9 cellular contexts compared by ENCODE assay signal in the genomic region with DNA sequence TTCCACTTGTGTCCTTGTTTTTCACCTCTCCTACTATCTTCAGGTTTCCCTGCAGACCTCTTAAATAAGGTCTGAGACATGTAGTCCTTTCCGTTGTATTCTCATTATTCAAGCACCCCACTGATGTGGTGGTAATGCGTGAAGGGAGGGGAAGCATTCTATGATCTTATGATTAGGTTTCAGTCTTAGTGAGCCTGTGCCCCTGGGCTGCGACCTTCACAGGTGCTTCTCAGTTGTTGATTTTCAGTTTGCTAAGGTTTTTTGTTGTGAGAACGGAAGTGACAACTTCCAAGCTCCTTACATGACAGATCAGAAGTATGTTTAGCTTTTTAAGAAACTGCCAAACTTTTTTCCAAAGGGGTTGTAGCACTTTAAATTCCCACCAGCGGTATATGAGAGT. TPM values are rescaled to one million over a fixed set of nuclear protein-coding genes. Genes with fewer than 3 reads are reported as not detected.
A peak's percentile ranks its signal among the peaks of the same experiment; 100 is the strongest.
DNase-seq lines count a peak whose midpoint lies in the region; ATAC-seq and TF ChIP-seq lines count a peak whose summit lies in the region.
"Had no signal": no experiment of that assay in that cellular context is flagged by ENCODE, and none has a peak within 500 bp of the region (broad histone marks: within the 10 kb centered on the region; RNA-seq: fewer than 3 reads in every experiment).

No MANE protein-coding gene starts in this region.

- H3K4me2 ChIP-seq in neural progenitor cell, result no peak overlapping the region

- H3K27ac Mint-ChIP-seq in stimulated activated naive CD8-positive, alpha-beta T cell treated with anti-CD3 and anti-CD28 coated beads, Interleukin-15, amount 100 ng/mL, for 72 hours, result peak overlapping the region; percentile 15 to 31
- H3K27ac Mint-ChIP-seq in neural progenitor cell, result no peak overlapping the region

- H3F3A ChIP-seq in neural progenitor cell (ENCODE audit: low read depth), result no peaks in the 10 kb centered on the region

- H3K36me3 Mint-ChIP-seq in neural progenitor cell, result peaks cover 36% of the 10 kb centered on the region

- peaks cover 5% of the 10 kb centered on the region for H3K36me3 ChIP-seq in neural progenitor cell

- H2AFZ ChIP-seq in neural progenitor cell (replicated peaks), result no peak overlapping the region

- no peak overlapping the region for H3K4me3 ChIP-seq in neural progenitor cell
- H3K4me3 ChIP-seq: left ventricle myocardium inferior had no signal

- no peaks in the 10 kb centered on the region for H3K79me2 ChIP-seq in neural progenitor cell (ENCODE audit: low read depth)

- no peaks in the 10 kb centered on the region for H3K9me3 ChIP-seq in neural progenitor cell (ENCODE audit: low read depth)
- H3K9me3 ChIP-seq: left ventricle myocardium inferior had no signal

- peak; percentile 98 for ATAC-seq in HG02885 (IDR thresholded peaks at IDR 0.05; ENCODE audit: poor library complexity, unreplicated experiment)
- ATAC-seq in stimulated activated naive CD8-positive, alpha-beta T cell treated with anti-CD3 and anti-CD28 coated beads, Interleukin-15, amount 100 ng/mL, for 72 hours, result peak; percentile 99

- peak overlapping the region; percentile 6 to 21 for H3K4me3 Mint-ChIP-seq in stimulated activated naive CD8-positive, alpha-beta T cell treated with anti-CD3 and anti-CD28 coated beads, Interleukin-15, amount 100 ng/mL, for 72 hours
- H3K4me3 Mint-ChIP-seq in neural progenitor cell, result no peak overlapping the region

- no peaks in the 10 kb centered on the region for H3K27me3 Mint-ChIP-seq in stimulated activated naive CD8-positive, alpha-beta T cell treated with anti-CD3 and anti-CD28 coated beads, Interleukin-15, amount 100 ng/mL, for 72 hours
- H3K27me3 Mint-ChIP-seq in neural progenitor cell (ENCODE audit: insufficient read depth, low read depth), result no peaks in the 10 kb centered on the region

- H3K9ac ChIP-seq in neural progenitor cell, result no peak overlapping the region

- peaks cover 18% of the 10 kb centered on the region for H3K4me1 Mint-ChIP-seq in stimulated activated naive CD8-positive, alpha-beta T cell treated with anti-CD3 and anti-CD28 coated beads, Interleukin-15, amount 100 ng/mL, for 72 hours
- H3K4me1 Mint-ChIP-seq in neural progenitor cell, result no peaks in the 10 kb centered on the region

- no peaks in the 10 kb centered on the region for H3K9me3 Mint-ChIP-seq in stimulated activated naive CD8-positive, alpha-beta T cell treated with anti-CD3 and anti-CD28 coated beads, Interleukin-15, amount 100 ng/mL, for 72 hours
- no peaks in the 10 kb centered on the region for H3K9me3 Mint-ChIP-seq in neural progenitor cell

- H4K20me1 ChIP-seq in neural progenitor cell (ENCODE audit: low read depth), result no peaks in the 10 kb centered on the region

- TF ChIP-seq CTCF in neural progenitor cell (IDR thresholded peaks at IDR 0.05), result no peak

- no peaks in the 10 kb centered on the region for H3K27me3 ChIP-seq in neural progenitor cell

- no peaks in the 10 kb centered on the region for H3K4me1 ChIP-seq in neural progenitor cell
- H3K4me1 ChIP-seq: left ventricle myocardium inferior had no signal

- DNase-seq in stimulated activated CD4-positive, alpha-beta T cell treated with anti-CD3 and anti-CD28 coated beads, Interleukin-12 subunit alpha, Interleukin-12 subunit beta, amount 100 ng/mL, for 4 hours, result peak; percentile 4
- no peak for DNase-seq in stimulated activated CD4-positive, alpha-beta T cell treated with anti-CD3 and anti-CD28 coated beads, Interleukin-2, amount 100 ng/mL, for 48 hours
- DNase-seq in activated CD4-positive, alpha-beta T cell treated with anti-CD3 and anti-CD28 coated beads for 48 hours, result peak; percentile 44
- peak; percentile 30 to 35 for DNase-seq in stimulated activated naive CD8-positive, alpha-beta T cell treated with anti-CD3 and anti-CD28 coated beads, Interleukin-15, amount 100 ng/mL, for 72 hours
- no peak for DNase-seq in NCI-H1092 (lab: John Stamatoyannopoulos, UW)
- DNase-seq in neural progenitor cell (ENCODE audit: low spot score), result no peak
- no peak for DNase-seq in D341Med (ENCODE audit: low spot score)
- DNase-seq: left ventricle myocardium inferior had no signal

- H3K27ac ChIP-seq in neural progenitor cell, result no peak overlapping the region
- H3K27ac ChIP-seq: left ventricle myocardium inferior had no signal

RNA-seq across cellular contexts. Expression of a gene that starts 41.3 kb away (rescaled TPM):
- 33.0 and 44.3 TPM in 2 replicates for total RNA-seq in neural progenitor cell (ENCODE audit: low replicate concordance)

Comparison
In these comparisons a context has a peak if more than half of its experiments do, and no peak if none do; other contexts are left out.
1. DNase-seq: peak in stimulated activated CD4-positive, alpha-beta T cell treated with anti-CD3 and anti-CD28 coated beads, Interleukin-12 subunit alpha, Interleukin-12 subunit beta, amount 100 ng/mL, for 4 hours (single experiment), activated CD4-positive, alpha-beta T cell treated with anti-CD3 and anti-CD28 coated beads for 48 hours (single experiment) and stimulated activated naive CD8-positive, alpha-beta T cell treated with anti-CD3 and anti-CD28 coated beads, Interleukin-15, amount 100 ng/mL, for 72 hours (2 of 2); none in stimulated activated CD4-positive, alpha-beta T cell treated with anti-CD3 and anti-CD28 coated beads, Interleukin-2, amount 100 ng/mL, for 48 hours (0 of 2), NCI-H1092 (single experiment), neural progenitor cell (single experiment) and D341Med (single experiment).